ENCODE assay signal across 8 cellular contexts in the genomic region with DNA sequence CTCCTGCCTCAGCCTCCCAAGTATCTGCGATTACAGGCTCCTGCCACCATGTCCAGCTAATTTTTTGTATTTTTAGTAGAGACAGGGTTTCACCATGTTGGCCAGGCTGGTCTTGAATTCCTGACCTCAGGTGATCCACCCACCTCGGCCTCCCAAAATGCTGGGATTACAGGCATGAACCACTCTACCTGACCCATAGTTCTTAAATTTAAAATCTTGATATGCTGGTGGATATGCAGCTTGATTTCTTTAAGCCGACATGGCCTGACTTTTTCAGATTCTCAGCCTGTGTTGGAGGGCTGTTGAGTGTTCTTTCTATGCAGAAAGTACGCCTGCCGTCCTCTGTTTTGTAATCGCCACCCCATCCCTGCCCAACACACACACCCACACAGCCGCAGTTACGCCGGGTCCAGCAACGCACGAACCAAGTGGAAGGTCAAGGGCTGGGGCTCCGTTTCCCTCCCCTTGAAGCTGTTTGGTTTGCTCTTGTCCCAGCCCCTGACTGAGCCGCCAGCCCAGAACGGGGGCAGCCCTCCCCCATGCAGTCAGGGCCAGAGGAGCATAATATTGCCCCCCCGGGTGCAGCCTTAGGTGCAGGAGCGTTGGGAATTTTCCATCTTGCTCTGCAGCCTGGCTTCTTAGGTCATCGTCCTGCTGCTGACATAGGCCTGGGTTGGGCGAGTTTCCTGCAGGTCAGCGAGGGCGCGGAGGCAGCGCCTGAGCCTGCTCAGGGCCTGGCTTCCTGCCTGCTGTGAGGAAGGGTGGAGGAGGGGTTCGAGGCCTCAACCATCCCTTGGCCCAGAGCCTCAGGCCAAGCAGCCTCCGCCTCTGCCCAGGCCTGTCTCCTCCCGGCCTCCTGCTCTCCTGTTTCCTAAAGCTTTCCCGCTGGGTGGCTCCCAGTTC. TPM values are rescaled to one million over a fixed set of nuclear protein-coding genes. Genes with fewer than 3 reads are reported as not detected.
DNase-seq lines count a peak whose midpoint lies in the region; ATAC-seq and TF ChIP-seq lines count a peak whose summit lies in the region.

No MANE protein-coding gene starts in this region.

- no peak for ATAC-seq in CD4-positive, CD25-positive, alpha-beta regulatory T cell (ENCODE audit: low read depth in 2 of 2)
- no peak for ATAC-seq in GM21723 (IDR thresholded peaks at IDR 0.05; ENCODE audit: unreplicated experiment)
- ATAC-seq in HG03342 (IDR thresholded peaks at IDR 0.05; ENCODE audit: unreplicated experiment) = no peak

- POLR2A ChIA-PET in PC-9 (lab: Charles Lee; ENCODE audit: unreplicated experiment) = interaction anchor here (0.6 kb wide), 3 partner anchors 23 to 68 kb away, joined by 3 to 14 read pairs (median 5); a partner anchor contains a TSS

- no peak overlapping the region for H3K4me3 ChIP-seq in CD4-positive, CD25-positive, alpha-beta regulatory T cell (ENCODE audit: low read depth, low read length)
- H3K4me3 ChIP-seq in PC-9 (peak overlapping the region; percentile 38; the same call in 1 of the 2 replicates), fibroblast of lung (replicated peaks in 1 of 4; ENCODE audit: control extremely low read depth in 1 of 4, insufficient read depth in 1 of 4, low read depth in 3 of 4, low read length in 4 of 4) (peak overlapping the region in 1 of 4 experiments; percentile 23)

- H3K36me3 Mint-ChIP-seq in CD4-positive, CD25-positive, alpha-beta regulatory T cell = no peaks in the 10 kb centered on the region

- H3K9me2 ChIP-seq in PC-9 (ENCODE audit: insufficient read depth) = no peaks in the 10 kb centered on the region

- H3K4me1 ChIP-seq in CD4-positive, CD25-positive, alpha-beta regulatory T cell (ENCODE audit: control insufficient read depth, insufficient read depth, low read length, poor library complexity, severe bottlenecking) = peaks cover 22% of the 10 kb centered on the region
- H3K4me1 ChIP-seq in PC-9 (replicated peaks; ENCODE audit: insufficient read depth) (peaks cover 80% of the 10 kb centered on the region), fibroblast of lung (ENCODE audit: control insufficient read depth, extremely low read depth, insufficient read depth, low read length) (peaks cover 28% of the 10 kb centered on the region)

- H3K4me3 Mint-ChIP-seq in CD4-positive, CD25-positive, alpha-beta regulatory T cell = peak overlapping the region in 1 of 4 donors; percentile 16

- no peaks in the 10 kb centered on the region for H3K36me3 ChIP-seq in CD4-positive, CD25-positive, alpha-beta regulatory T cell (ENCODE audit: control insufficient read depth, insufficient read depth, low read length)
- H3K36me3 ChIP-seq in PC-9 (ENCODE audit: low read depth) (no peaks in the 10 kb centered on the region), fibroblast of lung (ENCODE audit: control insufficient read depth, insufficient read depth, low read length) (no peaks in the 10 kb centered on the region)

- no peak for TF ChIP-seq CTCF in PC-9 (conservative IDR thresholded peaks at IDR 0.05)
- TF ChIP-seq CTCF in fibroblast of lung (conservative IDR thresholded peaks at IDR 0.05 in 1 of 2, IDR thresholded peaks at IDR 0.05 in 1 of 2; ENCODE audit: low read depth in 1 of 2, low read length in 2 of 2) = peak in 1 of 2 donors; percentile 6

- peak overlapping the region in 2 of 3 donors; percentile 62 to 77 for H3K27ac Mint-ChIP-seq in CD4-positive, CD25-positive, alpha-beta regulatory T cell

- H3K4me1 Mint-ChIP-seq in CD4-positive, CD25-positive, alpha-beta regulatory T cell = peaks cover 11 to 38% (median 23%) of the 10 kb centered on the region in 4 donors

- H2AFZ ChIP-seq in PC-9 = peak overlapping the region; percentile 58; the same call in 1 of the 2 replicates
- peak overlapping the region; percentile 75 for H2AFZ ChIP-seq in fibroblast of lung (ENCODE audit: low read length)

- no peak for DNase-seq in CD4-positive, CD25-positive, alpha-beta regulatory T cell
- DNase-seq in PC-9 (peak; percentile 90 to 92), fibroblast of lung (ENCODE audit: low read depth in 2 of 2) (peak; percentile 47 to 100), myocyte (ENCODE audit: low read depth) (peak; percentile 78), D341Med (ENCODE audit: low spot score) (no peak)
- DNase-seq in stimulated activated CD4-positive, alpha-beta T cell treated with anti-CD3 and anti-CD28 coated beads, Interleukin-12 subunit alpha, Interleukin-12 subunit beta, amount 100 ng/mL, for 4 hours = no peak

- peak overlapping the region; percentile 32 for H3K9ac ChIP-seq in fibroblast of lung (ENCODE audit: insufficient read depth, low read length)

- no peaks in the 10 kb centered on the region for H3K27me3 Mint-ChIP-seq in CD4-positive, CD25-positive, alpha-beta regulatory T cell

- intact Hi-C loops in PC-9 (cut with micrococcal nuclease; ENCODE audit: unreplicated experiment) = loop anchor here (1.0 to 5.0 kb wide), 2 partner anchors 20 to 36 kb away; no protein-coding TSS in a partner anchor

- BruUV-seq in PC-9 (replicated peaks; lab: Mats Ljungman, UMichigan) = no TSS peak

- CTCF ChIA-PET in PC-9 (lab: Charles Lee) = interaction anchor here (0.6 kb wide), 1 partner anchor 69 kb away, joined by 6 read pairs; no protein-coding TSS in a partner anchor

- H4K20me1 ChIP-seq in PC-9 (ENCODE audit: insufficient read depth) (no peaks in the 10 kb centered on the region), fibroblast of lung (ENCODE audit: control insufficient read depth, extremely low read depth, insufficient read depth, low read length) (no peaks in the 10 kb centered on the region)

- no peaks in the 10 kb centered on the region for H3K9me3 Mint-ChIP-seq in CD4-positive, CD25-positive, alpha-beta regulatory T cell

- H3K79me2 ChIP-seq in PC-9 (ENCODE audit: low read depth) (no peaks in the 10 kb centered on the region), fibroblast of lung (ENCODE audit: control insufficient read depth, insufficient read depth, low read length) (no peaks in the 10 kb centered on the region)

- H3K9me3 ChIP-seq in CD4-positive, CD25-positive, alpha-beta regulatory T cell (ENCODE audit: control insufficient read depth in 2 of 2, low read length in 2 of 2) = no peaks in the 10 kb centered on the region
- H3K9me3 ChIP-seq in PC-9 (ENCODE audit: insufficient read depth, low read depth) (no peaks in the 10 kb centered on the region), fibroblast of lung (ENCODE audit: control insufficient read depth, insufficient read depth, low read depth, low read length) (no peaks in the 10 kb centered on the region)

- peaks cover 64% of the 10 kb centered on the region for H3F3A ChIP-seq in PC-9 (ENCODE audit: insufficient read depth, low read depth)

- peak overlapping the region; percentile 5 for H3K27ac ChIP-seq in CD4-positive, CD25-positive, alpha-beta regulatory T cell (ENCODE audit: insufficient read depth, low read length, poor library complexity, severe bottlenecking)
- H3K27ac ChIP-seq in PC-9 (peak overlapping the region; percentile 92), fibroblast of lung (ENCODE audit: insufficient read depth, low read length) (peak overlapping the region; percentile 86)

- H3K4me2 ChIP-seq in PC-9 = peak overlapping the region; percentile 70
- H3K4me2 ChIP-seq in fibroblast of lung (ENCODE audit: extremely low read depth, insufficient read depth, low read length) = peak overlapping the region; percentile 87

- H3K27me3 ChIP-seq in CD4-positive, CD25-positive, alpha-beta regulatory T cell (ENCODE audit: control insufficient read depth, insufficient read depth, low read length) = no peaks in the 10 kb centered on the region
- no peaks in the 10 kb centered on the region for H3K27me3 ChIP-seq in PC-9 (ENCODE audit: insufficient read depth, low read depth)
- no peaks in the 10 kb centered on the region for H3K27me3 ChIP-seq in fibroblast of lung (ENCODE audit: control insufficient read depth, insufficient read depth, low read length)

RNA-seq across cellular contexts. Expression of a gene that starts 44.2 kb away (rescaled TPM):
- 132 TPM for total RNA-seq in CD4-positive, CD25-positive, alpha-beta regulatory T cell
- 100 to 1,000 TPM; 330 to 480 (median 385) TPM for polyA plus RNA-seq in CD4-positive, CD25-positive, alpha-beta regulatory T cell
- total RNA-seq in PC-9 (2021) (118 and 188 TPM in 2 replicates), fibroblast of lung (190 and 254 TPM in 2 replicates), myocyte (240 and 241 TPM in 2 replicates)
- 225 and 253 TPM in 2 replicates for polyA plus RNA-seq in fibroblast of lung
- polyA plus RNA-seq in fibroblast of lung (2012) = 191 and 218 TPM in 2 replicates
- 31.7 and 41.0 TPM in 2 replicates for polyA minus RNA-seq in fibroblast of lung (ENCODE audit: low replicate concordance)
- polyA plus RNA-seq in myocyte (2012) = 155 TPM

Comparison
In these comparisons a context has a peak if more than half of its experiments do, and no peak if none do; other contexts are left out.
1. DNase-seq: peak in PC-9 (2 of 2), fibroblast of lung (2 of 2) and myocyte (single experiment); none in CD4-positive, CD25-positive, alpha-beta regulatory T cell (0 of 3), stimulated activated CD4-positive, alpha-beta T cell treated with anti-CD3 and anti-CD28 coated beads, Interleukin-12 subunit alpha, Interleukin-12 subunit beta, amount 100 ng/mL, for 4 hours (single experiment) and D341Med (single experiment).
2. H3K27ac ChIP-seq: peak in every context shown above with its lines; median percentile 92 in PC-9; 86 in fibroblast of lung; 5 in CD4-positive, CD25-positive, alpha-beta regulatory T cell.